Comparison of ENCODE assay signal across 18 cellular contexts in genomic region chr4:24141836-24142235, GRCh38.
DNase-seq lines count a peak whose midpoint lies in the region; ATAC-seq and TF ChIP-seq lines count a peak whose summit lies in the region.
"Had no signal": no experiment of that assay in that cellular context is flagged by ENCODE, and none has a peak within 500 bp of the region (broad histone marks: within the 10 kb centered on the region; RNA-seq: fewer than 3 reads in every experiment).

No MANE protein-coding gene starts in this region.

- H3K4me3 Mint-ChIP-seq in Calu3 (ENCODE audit: low read depth, unreplicated experiment): no peak overlapping the region
- H3K4me3 Mint-ChIP-seq: B cell; CD4-positive, CD25-positive, alpha-beta regulatory T cell; CD8-positive, alpha-beta memory T cell had no signal

- H3K4me3 ChIP-seq in BJ (ENCODE audit: low read depth, low read length) (no peak overlapping the region), fibroblast of villous mesenchyme (ENCODE audit: low read depth, low read length) (no peak overlapping the region), coronary artery (no peak overlapping the region)
- H3K4me3 ChIP-seq: HAP-1 had no signal

- no peak for TF ChIP-seq CTCF in BJ (IDR thresholded peaks at IDR 0.05; ENCODE audit: insufficient read depth, low read depth, low read length)
- TF ChIP-seq CTCF in fibroblast of villous mesenchyme (IDR thresholded peaks at IDR 0.05; ENCODE audit: insufficient read depth, low read depth, low read length): no peak
- TF ChIP-seq CTCF in coronary artery (IDR thresholded peaks at IDR 0.05): no peak
- TF ChIP-seq CTCF in Calu3 (IDR thresholded peaks at IDR 0.05; ENCODE audit: unreplicated experiment): no peak

- BruUV-seq in Calu3 (replicated peaks; lab: Mats Ljungman, UMichigan): no TSS peak

- no peaks in the 10 kb centered on the region for H3K36me3 Mint-ChIP-seq in Calu3 (ENCODE audit: insufficient read depth, unreplicated experiment)
- H3K36me3 Mint-ChIP-seq: CD4-positive, CD25-positive, alpha-beta regulatory T cell; CD8-positive, alpha-beta memory T cell had no signal

- H3K36me3 ChIP-seq in BJ (ENCODE audit: control insufficient read depth, insufficient read depth, low read length): no peaks in the 10 kb centered on the region
- H3K36me3 ChIP-seq: HAP-1 had no signal

- H3K4me1 Mint-ChIP-seq in Calu3 (ENCODE audit: low read depth, unreplicated experiment): no peaks in the 10 kb centered on the region
- H3K4me1 Mint-ChIP-seq: B cell; CD4-positive, CD25-positive, alpha-beta regulatory T cell; CD8-positive, alpha-beta memory T cell had no signal

- no peak overlapping the region for H3K27ac ChIP-seq in coronary artery

- H3K27me3 ChIP-seq in BJ (ENCODE audit: control insufficient read depth, insufficient read depth, low read length): no peaks in the 10 kb centered on the region

- ATAC-seq in GM19023 (IDR thresholded peaks at IDR 0.05; ENCODE audit: unreplicated experiment): no peak

- peaks cover 15% of the 10 kb centered on the region for H3K27me3 Mint-ChIP-seq in Calu3 (ENCODE audit: unreplicated experiment)
- H3K27me3 Mint-ChIP-seq: B cell; CD4-positive, CD25-positive, alpha-beta regulatory T cell had no signal

- CTCF ChIA-PET in BJ (lab: Yijun Ruan, JAX): interaction anchor here (0.6 to 1.1 kb wide), 3 partner anchors 10 to 54 kb away, joined by 3 read pairs; no protein-coding TSS in a partner anchor
- CTCF ChIA-PET in Calu3 (lab: Charles Lee): no interaction called here

- intact Hi-C loops in Calu3 (cut with micrococcal nuclease; ENCODE audit: unreplicated experiment): no loop called here

- POLR2A ChIA-PET in BJ (lab: Charles Lee): interaction anchor here (0.7 kb wide), 1 partner anchor 463 kb away, joined by 13 read pairs; no protein-coding TSS in a partner anchor

- no peak overlapping the region for H3K27ac Mint-ChIP-seq in Calu3 (ENCODE audit: unreplicated experiment)
- H3K27ac Mint-ChIP-seq: B cell; CD4-positive, CD25-positive, alpha-beta regulatory T cell; CD8-positive, alpha-beta memory T cell had no signal

- no peaks in the 10 kb centered on the region for H3K9me3 Mint-ChIP-seq in Calu3 (ENCODE audit: low read depth, unreplicated experiment)

- DNase-seq in BJ (ENCODE audit: low read depth) (peak; percentile 22), GM04504 (ENCODE audit: low read depth) (peak; percentile 34), fibroblast of villous mesenchyme (ENCODE audit: low read depth) (peak; percentile 14), coronary artery (ENCODE audit: low spot score) (no peak), Calu3 (no peak)
- DNase-seq in stimulated activated naive CD4-positive, alpha-beta T cell treated with Interleukin-2 at 50 U/mL for 16 hours (lab: John Stamatoyannopoulos, UW): no peak
- DNase-seq: ACHN; C1 segment of cervical spinal cord; Caco-2; CD4-positive, CD25-positive, alpha-beta regulatory T cell; CD8-positive, alpha-beta memory T cell; DMS153; DMS79; Kasumi-1; KG1 had no signal

Comparison
In these comparisons a context has a peak if more than half of its experiments do, and no peak if none do; other contexts are left out.
1. DNase-seq: peak in BJ (single experiment), GM04504 (single experiment) and fibroblast of villous mesenchyme (single experiment); none in coronary artery (single experiment), Calu3 (single experiment) and stimulated activated naive CD4-positive, alpha-beta T cell treated with Interleukin-2 at 50 U/mL for 16 hours (single experiment).